Comparison of ENCODE assay signal across 9 cellular contexts in the genomic region with DNA sequence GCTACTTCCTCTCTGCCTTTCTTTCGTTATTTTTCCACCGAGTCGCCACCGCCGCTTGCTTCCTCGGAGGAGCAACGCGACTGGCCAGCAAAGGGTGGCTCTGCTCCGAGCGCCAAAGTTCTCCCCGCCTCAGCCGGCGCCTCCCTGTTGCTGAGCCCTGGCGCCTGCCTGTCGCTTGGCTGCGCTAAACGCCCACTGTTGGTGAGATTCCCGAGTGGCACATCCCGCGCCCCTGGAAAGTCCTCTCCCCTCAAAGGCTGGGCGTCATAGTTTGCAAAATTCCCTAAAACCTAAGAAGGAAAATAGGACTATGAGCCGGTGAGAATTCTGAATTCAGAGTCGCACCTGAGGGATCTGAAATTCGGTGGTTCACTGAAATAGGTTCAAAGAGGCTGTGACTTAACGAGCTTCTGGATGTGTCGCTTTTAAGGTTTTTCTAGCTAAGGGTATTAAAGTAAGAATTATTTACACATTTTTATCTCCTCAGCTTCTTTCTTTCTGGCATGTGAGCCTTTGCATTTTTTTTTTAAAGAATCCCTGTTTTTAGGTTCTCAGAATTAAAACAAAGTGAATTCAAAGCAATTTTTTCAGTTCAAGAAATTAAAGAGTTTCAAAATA. TPM values are rescaled to one million over a fixed set of nuclear protein-coding genes. Genes with fewer than 3 reads are reported as not detected.
DNase-seq lines count a peak whose midpoint lies in the region; TF ChIP-seq lines count a peak whose summit lies in the region.
"Had no signal": no experiment of that assay in that cellular context is flagged by ENCODE, and none has a peak within 500 bp of the region (broad histone marks: within the 10 kb centered on the region; RNA-seq: fewer than 3 reads in every experiment).

A gene (minus strand): TSS at position 82 of the 618 bp plus-strand sequence. CDS start 668 bp downstream, outside the sequence.

- no peaks in the 10 kb centered on the region for H3K36me3 Mint-ChIP-seq in T-helper 1 cell treated with Interleukin-12 subunit alpha and Interleukin-12 subunit beta and Interleukin-4 antibody, amounts not matched to agents 30 μg/mL and 1 μg/mL, for 36 hours (ENCODE audit: low read depth)

- DNase-seq in T-helper 1 cell = no peak
- no peak for DNase-seq in SK-N-MC (ENCODE audit: low read depth, low spot score)
- DNase-seq in hypothalamus (lab: John Stamatoyannopoulos, UW) = peak in 26 of 51 donors; percentile 4 to 57 (median 30)
- no peak for DNase-seq in MM.1S
- DNase-seq in foreskin melanocyte = no peak
- no peak for DNase-seq in cortex of kidney (lab: John Stamatoyannopoulos, UW)

- H3K9me3 ChIP-seq in SK-N-MC (ENCODE audit: low read depth, low read length) = no peaks in the 10 kb centered on the region
- no peaks in the 10 kb centered on the region for H3K9me3 ChIP-seq in skeletal muscle tissue (ENCODE audit: control insufficient read depth in 3 of 3, low read length in 3 of 3)
- H3K9me3 ChIP-seq in MM.1S (replicated peaks; ENCODE audit: insufficient read depth, low read length) = no peaks in the 10 kb centered on the region

- H3K4me3 Mint-ChIP-seq in T-helper 1 cell treated with Interleukin-12 subunit alpha and Interleukin-12 subunit beta and Interleukin-4 antibody, amounts not matched to agents 30 μg/mL and 1 μg/mL, for 36 hours = peak within 1 kb of the TSS; percentile 44

- H3K27me3 Mint-ChIP-seq in T-helper 1 cell treated with Interleukin-12 subunit alpha and Interleukin-12 subunit beta and Interleukin-4 antibody, amounts not matched to agents 30 μg/mL and 1 μg/mL, for 36 hours (ENCODE audit: low read depth) = peaks cover 72% of the 10 kb centered on the region

- H3K4me2 ChIP-seq in MM.1S (ENCODE audit: low read depth, low read length) = no peak within 1 kb of the TSS
- H3K4me2 ChIP-seq: BLaER1 treated with 17β-estradiol and CSF1 and Interleukin-3, amounts not matched to agents 10 nM and 100 nM had no signal

- H3K4me1 Mint-ChIP-seq in T-helper 1 cell treated with Interleukin-12 subunit alpha and Interleukin-12 subunit beta and Interleukin-4 antibody, amounts not matched to agents 30 μg/mL and 1 μg/mL, for 36 hours (ENCODE audit: low read depth) = peaks cover 4% of the 10 kb centered on the region

- H3K27ac Mint-ChIP-seq in T-helper 1 cell treated with Interleukin-12 subunit alpha and Interleukin-12 subunit beta and Interleukin-4 antibody, amounts not matched to agents 30 μg/mL and 1 μg/mL, for 36 hours = no peak within 1 kb of the TSS

- no peaks in the 10 kb centered on the region for H3K9me2 ChIP-seq in MM.1S (replicated peaks; ENCODE audit: insufficient read depth, low read length)

- H3K4me3 ChIP-seq in SK-N-MC (peak within 1 kb of the TSS; percentile 72), skeletal muscle tissue (ENCODE audit: low read length in 3 of 3) (peak within 1 kb of the TSS; percentile 58 to 70 (median 60)), MM.1S (ENCODE audit: low read length) (no peak within 1 kb of the TSS)
- H3K4me3 ChIP-seq: BLaER1 treated with 17β-estradiol and CSF1 and Interleukin-3, amounts not matched to agents 10 nM and 100 nM had no signal

- no peak within 1 kb of the TSS for H2AFZ ChIP-seq in MM.1S (ENCODE audit: low read length)

- H3K9ac ChIP-seq in SK-N-MC (ENCODE audit: insufficient read length) (no peak within 1 kb of the TSS), skeletal muscle tissue (ENCODE audit: low read depth in 1 of 3, low read length in 3 of 3) (peak within 1 kb of the TSS in 1 of 3 donors; percentile 54), MM.1S (ENCODE audit: low read length) (no peak within 1 kb of the TSS)
- H3K9ac ChIP-seq: BLaER1 treated with 17β-estradiol and CSF1 and Interleukin-3, amounts not matched to agents 10 nM and 100 nM had no signal

- H3F3A ChIP-seq in MM.1S (ENCODE audit: insufficient read depth, low read length) = no peaks in the 10 kb centered on the region

- no peak within 1 kb of the TSS for H3K27ac ChIP-seq in SK-N-MC
- H3K27ac ChIP-seq in skeletal muscle tissue (ENCODE audit: low read depth, low read length) = no peak within 1 kb of the TSS
- H3K27ac ChIP-seq in MM.1S (ENCODE audit: low read length) = no peak within 1 kb of the TSS
- H3K27ac ChIP-seq: BLaER1 treated with 17β-estradiol and CSF1 and Interleukin-3, amounts not matched to agents 10 nM and 100 nM had no signal

- peaks cover 38 to 48% (median 44%) of the 10 kb centered on the region in 3 donors for H3K27me3 ChIP-seq in skeletal muscle tissue (ENCODE audit: control insufficient read depth in 3 of 3, insufficient read depth in 3 of 3, low read length in 3 of 3)
- no peaks in the 10 kb centered on the region for H3K27me3 ChIP-seq in MM.1S (replicated peaks; ENCODE audit: insufficient read depth, low read length)

- H4K20me1 ChIP-seq in MM.1S (ENCODE audit: insufficient read depth, low read length) = no peaks in the 10 kb centered on the region
- H4K20me1 ChIP-seq: BLaER1 treated with 17β-estradiol and CSF1 and Interleukin-3, amounts not matched to agents 10 nM and 100 nM had no signal

- peaks cover 10 to 17% (median 12%) of the 10 kb centered on the region in 3 donors for H3K4me1 ChIP-seq in skeletal muscle tissue (ENCODE audit: control insufficient read depth in 3 of 3, insufficient read depth in 3 of 3, low read length in 3 of 3)
- H3K4me1 ChIP-seq in MM.1S (ENCODE audit: low read length) = no peaks in the 10 kb centered on the region
- H3K4me1 ChIP-seq: BLaER1 treated with 17β-estradiol and CSF1 and Interleukin-3, amounts not matched to agents 10 nM and 100 nM had no signal

- no peaks in the 10 kb centered on the region for H3K79me2 ChIP-seq in MM.1S (ENCODE audit: low read length)

- H3K9me3 Mint-ChIP-seq in T-helper 1 cell treated with Interleukin-12 subunit alpha and Interleukin-12 subunit beta and Interleukin-4 antibody, amounts not matched to agents 30 μg/mL and 1 μg/mL, for 36 hours = no peaks in the 10 kb centered on the region

- TF ChIP-seq CTCF in MM.1S (IDR thresholded peaks at IDR 0.05; ENCODE audit: low read length) = no peak

- no peaks in the 10 kb centered on the region for H3K36me3 ChIP-seq in SK-N-MC (ENCODE audit: insufficient read depth, low read length)
- no peaks in the 10 kb centered on the region for H3K36me3 ChIP-seq in skeletal muscle tissue (ENCODE audit: control insufficient read depth in 3 of 3, insufficient read depth in 3 of 3, low read length in 3 of 3)
- H3K36me3 ChIP-seq in MM.1S (replicated peaks; ENCODE audit: insufficient read depth, low read length) = no peaks in the 10 kb centered on the region
- H3K36me3 ChIP-seq: BLaER1 treated with 17β-estradiol and CSF1 and Interleukin-3, amounts not matched to agents 10 nM and 100 nM had no signal

RNA-seq across cellular contexts. Expression of the gene that starts here (rescaled TPM):
- 0.52 TPM for total RNA-seq in skeletal muscle tissue

Comparison
In these comparisons a context has a peak if more than half of its experiments do, and no peak if none do; other contexts are left out.
1. DNase-seq: peak in hypothalamus (26 of 51); none in T-helper 1 cell (0 of 5), SK-N-MC (single experiment), MM.1S (single experiment), foreskin melanocyte (single experiment) and cortex of kidney (single experiment).